In the genomic region with DNA sequence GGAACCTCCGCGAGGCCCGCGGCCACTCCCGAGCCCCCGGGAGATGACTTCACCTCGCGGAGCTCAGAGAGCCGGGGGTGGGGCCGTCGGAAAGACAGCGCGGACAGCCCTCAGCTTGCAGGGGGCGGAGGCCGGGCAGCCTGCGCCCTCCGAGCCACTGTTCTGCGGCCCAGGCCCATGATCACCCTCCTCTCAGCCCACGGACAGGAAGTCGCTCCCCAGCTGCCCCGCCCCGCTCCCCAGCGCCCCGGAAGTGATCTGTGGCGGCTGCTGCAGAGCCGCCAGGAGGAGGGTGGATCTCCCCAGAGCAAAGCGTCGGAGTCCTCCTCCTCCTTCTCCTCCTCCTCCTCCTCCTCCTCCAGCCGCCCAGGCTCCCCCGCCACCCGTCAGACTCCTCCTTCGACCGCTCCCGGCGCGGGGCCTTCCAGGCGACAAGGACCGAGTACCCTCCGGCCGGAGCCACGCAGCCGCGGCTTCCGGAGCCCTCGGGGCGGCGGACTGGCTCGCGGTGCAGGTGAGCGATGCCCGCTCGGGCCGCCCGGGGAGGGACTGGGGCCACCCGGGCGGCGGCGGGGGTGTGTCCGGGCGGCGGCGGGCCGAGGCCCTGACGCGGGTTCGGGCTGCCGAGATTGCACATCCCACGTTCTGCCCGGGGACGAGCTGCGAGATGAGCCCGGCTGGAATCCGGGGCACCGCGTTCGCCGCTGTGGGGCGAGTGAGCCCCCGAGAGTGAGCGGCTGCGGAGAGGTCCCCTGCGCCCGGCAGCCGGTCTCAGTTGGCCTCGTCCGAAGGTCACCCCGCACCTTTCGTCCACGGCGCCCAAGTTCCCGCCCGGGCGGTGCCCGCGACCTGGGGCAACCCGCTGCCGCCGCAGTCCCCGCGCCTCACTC, we compare ENCODE assay signal across 1 cellular context.
TF ChIP-seq lines count a peak whose summit lies in the region.

A gene with protein sequence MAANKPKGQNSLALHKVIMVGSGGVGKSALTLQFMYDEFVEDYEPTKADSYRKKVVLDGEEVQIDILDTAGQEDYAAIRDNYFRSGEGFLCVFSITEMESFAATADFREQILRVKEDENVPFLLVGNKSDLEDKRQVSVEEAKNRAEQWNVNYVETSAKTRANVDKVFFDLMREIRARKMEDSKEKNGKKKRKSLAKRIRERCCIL (plus strand): TSS at position 261 of the 890 bp plus-strand sequence. CDS start 63,096 bp downstream, outside the sequence.

TF ChIP-seq in GM12878, 131 proteins besides CTCF, POLR2A, EP300 and RAD21 (continued from another document and continues in another):
- TF ChIP-seq, protein P1, sequence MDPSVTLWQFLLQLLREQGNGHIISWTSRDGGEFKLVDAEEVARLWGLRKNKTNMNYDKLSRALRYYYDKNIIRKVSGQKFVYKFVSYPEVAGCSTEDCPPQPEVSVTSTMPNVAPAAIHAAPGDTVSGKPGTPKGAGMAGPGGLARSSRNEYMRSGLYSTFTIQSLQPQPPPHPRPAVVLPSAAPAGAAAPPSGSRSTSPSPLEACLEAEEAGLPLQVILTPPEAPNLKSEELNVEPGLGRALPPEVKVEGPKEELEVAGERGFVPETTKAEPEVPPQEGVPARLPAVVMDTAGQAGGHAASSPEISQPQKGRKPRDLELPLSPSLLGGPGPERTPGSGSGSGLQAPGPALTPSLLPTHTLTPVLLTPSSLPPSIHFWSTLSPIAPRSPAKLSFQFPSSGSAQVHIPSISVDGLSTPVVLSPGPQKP (IDR thresholded peaks at IDR 0.05; ENCODE audit: low read depth, low read length), result peak; percentile 62
- TF ChIP-seq BMI1 (IDR thresholded peaks at IDR 0.05; ENCODE audit: borderline replicate concordance), result no peak
- no peak for TF ChIP-seq RELA (IDR thresholded peaks at IDR 0.05; ENCODE audit: borderline replicate concordance, partially characterized antibody)
- TF ChIP-seq, protein P2, sequence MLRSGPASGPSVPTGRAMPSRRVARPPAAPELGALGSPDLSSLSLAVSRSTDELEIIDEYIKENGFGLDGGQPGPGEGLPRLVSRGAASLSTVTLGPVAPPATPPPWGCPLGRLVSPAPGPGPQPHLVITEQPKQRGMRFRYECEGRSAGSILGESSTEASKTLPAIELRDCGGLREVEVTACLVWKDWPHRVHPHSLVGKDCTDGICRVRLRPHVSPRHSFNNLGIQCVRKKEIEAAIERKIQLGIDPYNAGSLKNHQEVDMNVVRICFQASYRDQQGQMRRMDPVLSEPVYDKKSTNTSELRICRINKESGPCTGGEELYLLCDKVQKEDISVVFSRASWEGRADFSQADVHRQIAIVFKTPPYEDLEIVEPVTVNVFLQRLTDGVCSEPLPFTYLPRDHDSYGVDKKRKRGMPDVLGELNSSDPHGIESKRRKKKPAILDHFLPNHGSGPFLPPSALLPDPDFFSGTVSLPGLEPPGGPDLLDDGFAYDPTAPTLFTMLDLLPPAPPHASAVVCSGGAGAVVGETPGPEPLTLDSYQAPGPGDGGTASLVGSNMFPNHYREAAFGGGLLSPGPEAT (IDR thresholded peaks at IDR 0.05; ENCODE audit: low read depth), result peak; percentile 55; the same call in 1 of the 2 replicates
- TF ChIP-seq CEBPB (IDR thresholded peaks at IDR 0.05; ENCODE audit: borderline replicate concordance in 1 of 2, low read depth in 2 of 2, low read length in 2 of 2), result no peak
- TF ChIP-seq RAD51 (IDR thresholded peaks at IDR 0.05), result no peak
- TF ChIP-seq GABPA (IDR thresholded peaks at IDR 0.05; ENCODE audit: low read depth), result peak; percentile 95
- 0 out of 2 replicates have a peak, but pooled peaks have one; percentile 29 for TF ChIP-seq ATF7 (IDR thresholded peaks at IDR 0.05; ENCODE audit: low read depth)
- TF ChIP-seq TAF1 (IDR thresholded peaks at IDR 0.05; ENCODE audit: borderline replicate concordance, low read depth, low read length), result peak; percentile 81
- TF ChIP-seq ETV6 (conservative IDR thresholded peaks at IDR 0.05 in 1 of 2, IDR thresholded peaks at IDR 0.05 in 1 of 2; ENCODE audit: borderline replicate concordance in 1 of 2, low read depth in 1 of 2), result no peak
- no peak for TF ChIP-seq SPI1 (IDR thresholded peaks at IDR 0.05; ENCODE audit: borderline replicate concordance, insufficient read depth, low read depth, low read length)
- TF ChIP-seq DPF2 (IDR thresholded peaks at IDR 0.05), result peak; percentile 70
- TF ChIP-seq, protein P3, sequence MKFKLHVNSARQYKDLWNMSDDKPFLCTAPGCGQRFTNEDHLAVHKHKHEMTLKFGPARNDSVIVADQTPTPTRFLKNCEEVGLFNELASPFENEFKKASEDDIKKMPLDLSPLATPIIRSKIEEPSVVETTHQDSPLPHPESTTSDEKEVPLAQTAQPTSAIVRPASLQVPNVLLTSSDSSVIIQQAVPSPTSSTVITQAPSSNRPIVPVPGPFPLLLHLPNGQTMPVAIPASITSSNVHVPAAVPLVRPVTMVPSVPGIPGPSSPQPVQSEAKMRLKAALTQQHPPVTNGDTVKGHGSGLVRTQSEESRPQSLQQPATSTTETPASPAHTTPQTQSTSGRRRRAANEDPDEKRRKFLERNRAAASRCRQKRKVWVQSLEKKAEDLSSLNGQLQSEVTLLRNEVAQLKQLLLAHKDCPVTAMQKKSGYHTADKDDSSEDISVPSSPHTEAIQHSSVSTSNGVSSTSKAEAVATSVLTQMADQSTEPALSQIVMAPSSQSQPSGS (IDR thresholded peaks at IDR 0.05; ENCODE audit: low read length), result no peak
- no peak for TF ChIP-seq JUND (IDR thresholded peaks at IDR 0.05; ENCODE audit: low read depth, low read length)
- TF ChIP-seq ZSCAN29 (IDR thresholded peaks at IDR 0.05), result 0 out of 2 replicates have a peak, but pooled peaks have one; percentile 11
- TF ChIP-seq CREB1 (IDR thresholded peaks at IDR 0.05; ENCODE audit: low read depth), result no peak; the same call in 1 of the 2 replicates
- TF ChIP-seq, protein P4, sequence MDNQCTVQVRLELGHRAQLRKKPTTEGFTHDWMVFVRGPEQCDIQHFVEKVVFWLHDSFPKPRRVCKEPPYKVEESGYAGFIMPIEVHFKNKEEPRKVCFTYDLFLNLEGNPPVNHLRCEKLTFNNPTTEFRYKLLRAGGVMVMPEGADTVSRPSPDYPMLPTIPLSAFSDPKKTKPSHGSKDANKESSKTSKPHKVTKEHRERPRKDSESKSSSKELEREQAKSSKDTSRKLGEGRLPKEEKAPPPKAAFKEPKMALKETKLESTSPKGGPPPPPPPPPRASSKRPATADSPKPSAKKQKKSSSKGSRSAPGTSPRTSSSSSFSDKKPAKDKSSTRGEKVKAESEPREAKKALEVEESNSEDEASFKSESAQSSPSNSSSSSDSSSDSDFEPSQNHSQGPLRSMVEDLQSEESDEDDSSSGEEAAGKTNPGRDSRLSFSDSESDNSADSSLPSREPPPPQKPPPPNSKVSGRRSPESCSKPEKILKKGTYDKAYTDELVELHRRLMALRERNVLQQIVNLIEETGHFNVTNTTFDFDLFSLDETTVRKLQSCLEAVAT (IDR thresholded peaks at IDR 0.05), result no peak
- no peak for TF ChIP-seq NFYA (IDR thresholded peaks at IDR 0.05; ENCODE audit: borderline replicate concordance, low read depth, low read length)
- TF ChIP-seq, protein P5, sequence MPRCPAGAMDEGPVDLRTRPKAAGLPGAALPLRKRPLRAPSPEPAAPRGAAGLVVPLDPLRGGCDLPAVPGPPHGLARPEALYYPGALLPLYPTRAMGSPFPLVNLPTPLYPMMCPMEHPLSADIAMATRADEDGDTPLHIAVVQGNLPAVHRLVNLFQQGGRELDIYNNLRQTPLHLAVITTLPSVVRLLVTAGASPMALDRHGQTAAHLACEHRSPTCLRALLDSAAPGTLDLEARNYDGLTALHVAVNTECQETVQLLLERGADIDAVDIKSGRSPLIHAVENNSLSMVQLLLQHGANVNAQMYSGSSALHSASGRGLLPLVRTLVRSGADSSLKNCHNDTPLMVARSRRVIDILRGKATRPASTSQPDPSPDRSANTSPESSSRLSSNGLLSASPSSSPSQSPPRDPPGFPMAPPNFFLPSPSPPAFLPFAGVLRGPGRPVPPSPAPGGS (IDR thresholded peaks at IDR 0.05; ENCODE audit: borderline replicate concordance, insufficient read depth, low read depth, low read length, poor library complexity, severe bottlenecking), result no peak
- TF ChIP-seq EGR1 (IDR thresholded peaks at IDR 0.05; ENCODE audit: borderline replicate concordance in 1 of 2, low read depth in 2 of 2, low read length in 2 of 2), result peak in 1 of 2 experiments; percentile 18; a peak in 1 of 3 replicates
- no peak for TF ChIP-seq RBBP5 (conservative IDR thresholded peaks at IDR 0.05)
- TF ChIP-seq, protein P6, sequence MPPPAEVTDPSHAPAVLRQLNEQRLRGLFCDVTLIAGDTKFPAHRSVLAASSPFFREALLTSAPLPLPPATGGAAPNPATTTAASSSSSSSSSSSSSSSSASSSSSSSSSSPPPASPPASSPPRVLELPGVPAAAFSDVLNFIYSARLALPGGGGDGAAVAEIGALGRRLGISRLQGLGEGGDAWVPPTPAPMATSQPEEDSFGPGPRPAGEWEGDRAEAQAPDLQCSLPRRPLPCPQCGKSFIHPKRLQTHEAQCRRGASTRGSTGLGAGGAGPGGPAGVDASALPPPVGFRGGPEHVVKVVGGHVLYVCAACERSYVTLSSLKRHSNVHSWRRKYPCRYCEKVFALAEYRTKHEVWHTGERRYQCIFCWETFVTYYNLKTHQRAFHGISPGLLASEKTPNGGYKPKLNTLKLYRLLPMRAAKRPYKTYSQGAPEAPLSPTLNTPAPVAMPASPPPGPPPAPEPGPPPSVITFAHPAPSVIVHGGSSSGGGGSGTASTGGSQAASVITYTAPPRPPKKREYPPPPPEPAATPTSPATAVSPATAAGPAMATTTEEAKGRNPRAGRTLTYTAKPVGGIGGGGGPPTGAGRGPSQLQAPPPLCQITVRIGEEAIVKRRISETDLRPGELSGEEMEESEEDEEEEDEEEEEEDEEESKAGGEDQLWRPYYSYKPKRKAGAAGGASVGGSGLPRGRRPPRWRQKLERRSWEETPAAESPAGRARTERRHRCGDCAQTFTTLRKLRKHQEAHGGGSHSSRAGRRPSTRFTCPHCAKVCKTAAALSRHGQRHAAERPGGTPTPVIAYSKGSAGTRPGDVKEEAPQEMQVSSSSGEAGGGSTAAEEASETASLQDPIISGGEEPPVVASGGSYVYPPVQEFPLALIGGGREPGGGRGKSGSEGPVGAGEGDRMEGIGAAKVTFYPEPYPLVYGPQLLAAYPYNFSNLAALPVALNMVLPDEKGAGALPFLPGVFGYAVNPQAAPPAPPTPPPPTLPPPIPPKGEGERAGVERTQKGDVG (CRISPR knock-in tag; IDR thresholded peaks at IDR 0.05), result no peak
- TF ChIP-seq NFXL1 (IDR thresholded peaks at IDR 0.05; ENCODE audit: borderline replicate concordance), result peak; percentile 100
- TF ChIP-seq SMARCA5 (IDR thresholded peaks at IDR 0.05), result peak; percentile 76; the same call in 1 of the 2 replicates
- TF ChIP-seq ZNF274 (IDR thresholded peaks at IDR 0.05; ENCODE audit: insufficient read depth, insufficient read length), result no peak
- TF ChIP-seq, protein P7, sequence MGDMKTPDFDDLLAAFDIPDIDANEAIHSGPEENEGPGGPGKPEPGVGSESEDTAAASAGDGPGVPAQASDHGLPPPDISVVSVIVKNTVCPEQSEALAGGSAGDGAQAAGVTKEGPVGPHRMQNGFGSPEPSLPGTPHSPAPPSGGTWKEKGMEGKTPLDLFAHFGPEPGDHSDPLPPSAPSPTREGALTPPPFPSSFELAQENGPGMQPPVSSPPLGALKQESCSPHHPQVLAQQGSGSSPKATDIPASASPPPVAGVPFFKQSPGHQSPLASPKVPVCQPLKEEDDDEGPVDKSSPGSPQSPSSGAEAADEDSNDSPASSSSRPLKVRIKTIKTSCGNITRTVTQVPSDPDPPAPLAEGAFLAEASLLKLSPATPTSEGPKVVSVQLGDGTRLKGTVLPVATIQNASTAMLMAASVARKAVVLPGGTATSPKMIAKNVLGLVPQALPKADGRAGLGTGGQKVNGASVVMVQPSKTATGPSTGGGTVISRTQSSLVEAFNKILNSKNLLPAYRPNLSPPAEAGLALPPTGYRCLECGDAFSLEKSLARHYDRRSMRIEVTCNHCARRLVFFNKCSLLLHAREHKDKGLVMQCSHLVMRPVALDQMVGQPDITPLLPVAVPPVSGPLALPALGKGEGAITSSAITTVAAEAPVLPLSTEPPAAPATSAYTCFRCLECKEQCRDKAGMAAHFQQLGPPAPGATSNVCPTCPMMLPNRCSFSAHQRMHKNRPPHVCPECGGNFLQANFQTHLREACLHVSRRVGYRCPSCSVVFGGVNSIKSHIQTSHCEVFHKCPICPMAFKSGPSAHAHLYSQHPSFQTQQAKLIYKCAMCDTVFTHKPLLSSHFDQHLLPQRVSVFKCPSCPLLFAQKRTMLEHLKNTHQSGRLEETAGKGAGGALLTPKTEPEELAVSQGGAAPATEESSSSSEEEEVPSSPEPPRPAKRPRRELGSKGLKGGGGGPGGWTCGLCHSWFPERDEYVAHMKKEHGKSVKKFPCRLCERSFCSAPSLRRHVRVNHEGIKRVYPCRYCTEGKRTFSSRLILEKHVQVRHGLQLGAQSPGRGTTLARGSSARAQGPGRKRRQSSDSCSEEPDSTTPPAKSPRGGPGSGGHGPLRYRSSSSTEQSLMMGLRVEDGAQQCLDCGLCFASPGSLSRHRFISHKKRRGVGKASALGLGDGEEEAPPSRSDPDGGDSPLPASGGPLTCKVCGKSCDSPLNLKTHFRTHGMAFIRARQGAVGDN (IDR thresholded peaks at IDR 0.05), result peak; percentile 78
- TF ChIP-seq PAX8 (IDR thresholded peaks at IDR 0.05), result no peak
- TF ChIP-seq KLF5 (IDR thresholded peaks at IDR 0.05; ENCODE audit: partially characterized antibody), result no peak
- no peak for TF ChIP-seq CHD1 (IDR thresholded peaks at IDR 0.05; ENCODE audit: low read depth, low read length)
- TF ChIP-seq, protein P8, sequence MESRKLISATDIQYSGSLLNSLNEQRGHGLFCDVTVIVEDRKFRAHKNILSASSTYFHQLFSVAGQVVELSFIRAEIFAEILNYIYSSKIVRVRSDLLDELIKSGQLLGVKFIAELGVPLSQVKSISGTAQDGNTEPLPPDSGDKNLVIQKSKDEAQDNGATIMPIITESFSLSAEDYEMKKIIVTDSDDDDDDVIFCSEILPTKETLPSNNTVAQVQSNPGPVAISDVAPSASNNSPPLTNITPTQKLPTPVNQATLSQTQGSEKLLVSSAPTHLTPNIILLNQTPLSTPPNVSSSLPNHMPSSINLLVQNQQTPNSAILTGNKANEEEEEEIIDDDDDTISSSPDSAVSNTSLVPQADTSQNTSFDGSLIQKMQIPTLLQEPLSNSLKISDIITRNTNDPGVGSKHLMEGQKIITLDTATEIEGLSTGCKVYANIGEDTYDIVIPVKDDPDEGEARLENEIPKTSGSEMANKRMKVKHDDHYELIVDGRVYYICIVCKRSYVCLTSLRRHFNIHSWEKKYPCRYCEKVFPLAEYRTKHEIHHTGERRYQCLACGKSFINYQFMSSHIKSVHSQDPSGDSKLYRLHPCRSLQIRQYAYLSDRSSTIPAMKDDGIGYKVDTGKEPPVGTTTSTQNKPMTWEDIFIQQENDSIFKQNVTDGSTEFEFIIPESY (IDR thresholded peaks at IDR 0.05), result no peak
- TF ChIP-seq NBN (IDR thresholded peaks at IDR 0.05), result peak; percentile 46; the same call in 1 of the 2 replicates
- TF ChIP-seq POU2F2 (IDR thresholded peaks at IDR 0.05; ENCODE audit: borderline replicate concordance, low read depth, low read length), result peak; percentile 55
- TF ChIP-seq, protein P9, sequence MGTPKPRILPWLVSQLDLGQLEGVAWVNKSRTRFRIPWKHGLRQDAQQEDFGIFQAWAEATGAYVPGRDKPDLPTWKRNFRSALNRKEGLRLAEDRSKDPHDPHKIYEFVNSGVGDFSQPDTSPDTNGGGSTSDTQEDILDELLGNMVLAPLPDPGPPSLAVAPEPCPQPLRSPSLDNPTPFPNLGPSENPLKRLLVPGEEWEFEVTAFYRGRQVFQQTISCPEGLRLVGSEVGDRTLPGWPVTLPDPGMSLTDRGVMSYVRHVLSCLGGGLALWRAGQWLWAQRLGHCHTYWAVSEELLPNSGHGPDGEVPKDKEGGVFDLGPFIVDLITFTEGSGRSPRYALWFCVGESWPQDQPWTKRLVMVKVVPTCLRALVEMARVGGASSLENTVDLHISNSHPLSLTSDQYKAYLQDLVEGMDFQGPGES (IDR thresholded peaks at IDR 0.05), result no peak
